Comparison of ENCODE assay signal across 40 cellular contexts in the genomic region with DNA sequence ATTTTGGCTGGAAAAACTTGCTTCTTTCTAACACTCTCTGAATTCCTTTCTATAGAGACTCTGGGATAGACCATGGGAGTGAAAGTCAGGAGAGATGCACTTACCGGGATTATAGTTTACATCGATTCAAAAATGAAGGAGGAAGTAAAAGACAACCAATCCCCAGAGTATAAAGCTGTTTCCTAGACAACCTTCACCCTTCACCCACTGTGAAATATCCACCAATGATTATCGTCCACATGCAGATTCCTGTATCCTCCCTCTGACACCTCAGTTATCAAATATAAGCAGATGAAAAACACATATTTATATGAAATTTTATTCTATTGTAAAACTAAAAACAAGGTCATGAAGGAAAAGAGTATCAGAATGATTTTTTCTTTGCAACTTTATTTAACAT.
"Had no signal": no experiment of that assay in that cellular context is flagged by ENCODE, and none has a peak within 500 bp of the region (broad histone marks: within the 10 kb centered on the region; RNA-seq: fewer than 3 reads in every experiment).

No MANE protein-coding gene starts in this region.

- H3K27ac Mint-ChIP-seq: activated naive CD4-positive, alpha-beta T cell treated with anti-CD3 and anti-CD28 coated beads for 36 hours; activated naive CD4-positive, alpha-beta T cell treated with anti-CD3 and anti-CD28 coated beads, Interleukin-2, amount 10 ng/mL, durations not matched to agents 7 days and 5 days; activated naive CD4-positive, alpha-beta T cell treated with anti-CD3 and anti-CD28 coated beads, Interleukin-2, amount 50 U/mL, for 24 hours; activated naive CD4-positive, alpha-beta T cell treated with anti-CD3 and anti-CD28 coated beads, Interleukin-2, amount 50 U/mL, for 72 hours; activated naive CD8-positive, alpha-beta T cell; activated naive CD8-positive, alpha-beta T cell treated with anti-CD3 and anti-CD28 coated beads for 36 hours; activated naive CD8-positive, alpha-beta T cell treated with anti-CD3 and anti-CD28 coated beads, Interleukin-2, amount 10 ng/mL, durations not matched to agents 7 days and 5 days; activated naive CD8-positive, alpha-beta T cell treated with anti-CD3 and anti-CD28 coated beads, Interleukin-2, amount 50 U/mL, for 24 hours; activated T-cell treated with anti-CD3 and anti-CD28 coated beads, Interleukin-2, amount 50 U/mL, for 24 hours; activated T-cell treated with anti-CD3 and anti-CD28 coated beads, Interleukin-2, amount 50 U/mL, for 72 hours; activated T-helper 1 cell treated with anti-CD3 and anti-CD28 coated beads, Interleukin-12 subunit alpha, Interleukin-12 subunit beta, Interleukin-2, Interleukin-4 antibody, amounts not matched to agents 30 ng/mL and 10 ng/mL and 1 ng/mL, durations not matched to agents 14 hours and 24 hours and 36 hours; activated T-helper 17 cell treated with anti-CD3 and anti-CD28 coated beads, Interleukin-2, amount 50 U/mL, for 72 hours; activated T-helper 2 cell treated with anti-CD3 and anti-CD28 coated beads, Interferon-gamma antibody, Interleukin-2, Interleukin-4, amounts not matched to agents 10 μg/mL and 5 μg/mL and 100 μg/mL, durations not matched to agents 14 hours and 24 hours and 36 hours; brain had no signal

- FAIRE-seq: astrocyte, bronchial epithelial cell had no signal

- H3K4me3 Mint-ChIP-seq: activated naive CD4-positive, alpha-beta T cell treated with anti-CD3 and anti-CD28 coated beads for 36 hours; activated naive CD4-positive, alpha-beta T cell treated with anti-CD3 and anti-CD28 coated beads, Interleukin-2, amount 10 ng/mL, durations not matched to agents 7 days and 5 days; activated naive CD4-positive, alpha-beta T cell treated with anti-CD3 and anti-CD28 coated beads, Interleukin-2, amount 50 U/mL, for 24 hours; activated naive CD8-positive, alpha-beta T cell; activated naive CD8-positive, alpha-beta T cell treated with anti-CD3 and anti-CD28 coated beads for 36 hours; activated naive CD8-positive, alpha-beta T cell treated with anti-CD3 and anti-CD28 coated beads, Interleukin-2, amount 10 ng/mL, durations not matched to agents 7 days and 5 days; activated naive CD8-positive, alpha-beta T cell treated with anti-CD3 and anti-CD28 coated beads, Interleukin-2, amount 50 U/mL, for 24 hours; activated T-cell treated with anti-CD3 and anti-CD28 coated beads, Interleukin-2, amount 50 U/mL, for 24 hours; activated T-cell treated with anti-CD3 and anti-CD28 coated beads, Interleukin-2, amount 50 U/mL, for 4 hours; activated T-cell treated with anti-CD3 and anti-CD28 coated beads, Interleukin-2, amount 50 U/mL, for 72 hours; activated T-helper 1 cell treated with anti-CD3 and anti-CD28 coated beads, Interleukin-12 subunit alpha, Interleukin-12 subunit beta, Interleukin-2, Interleukin-4 antibody, amounts not matched to agents 30 ng/mL and 10 ng/mL and 1 ng/mL, durations not matched to agents 14 hours and 24 hours and 36 hours; activated T-helper 17 cell treated with anti-CD3 and anti-CD28 coated beads, Interleukin-2, amount 50 U/mL, for 72 hours; brain; central memory CD8-positive, alpha-beta T cell had no signal

- H3K36me3 ChIP-seq: adrenal gland, ascending aorta, brain microvascular endothelial cell, breast epithelium, cardiac muscle cell had no signal

- H3K9me3 ChIP-seq: adrenal gland had no signal

- H3K36me3 Mint-ChIP-seq: activated naive CD4-positive, alpha-beta T cell treated with anti-CD3 and anti-CD28 coated beads, Interleukin-2, amount 10 ng/mL, durations not matched to agents 7 days and 5 days; activated naive CD4-positive, alpha-beta T cell treated with anti-CD3 and anti-CD28 coated beads, Interleukin-2, amount 50 U/mL, for 24 hours; activated naive CD8-positive, alpha-beta T cell; activated naive CD8-positive, alpha-beta T cell treated with anti-CD3 and anti-CD28 coated beads for 36 hours; activated naive CD8-positive, alpha-beta T cell treated with anti-CD3 and anti-CD28 coated beads, Interleukin-2, amount 10 ng/mL, durations not matched to agents 7 days and 5 days; brain had no signal

- H3K4me1 ChIP-seq: adrenal gland, ascending aorta, body of pancreas, breast epithelium had no signal

- H3K27me3 Mint-ChIP-seq: activated naive CD4-positive, alpha-beta T cell treated with anti-CD3 and anti-CD28 coated beads, Interleukin-2, amount 10 ng/mL, durations not matched to agents 7 days and 5 days; activated naive CD8-positive, alpha-beta T cell; activated naive CD8-positive, alpha-beta T cell treated with anti-CD3 and anti-CD28 coated beads for 36 hours; activated naive CD8-positive, alpha-beta T cell treated with anti-CD3 and anti-CD28 coated beads, Interleukin-2, amount 10 ng/mL, durations not matched to agents 7 days and 5 days; activated naive CD8-positive, alpha-beta T cell treated with anti-CD3 and anti-CD28 coated beads, Interleukin-2, amount 50 U/mL, for 24 hours; activated T-cell treated with anti-CD3 and anti-CD28 coated beads, Interleukin-2, amount 50 U/mL, for 24 hours had no signal

- DNase-seq: activated effector memory CD4-positive, alpha-beta T cell treated with anti-CD3 and anti-CD28 coated beads, Interleukin-2, amount 50 U/mL, for 16 hours; activated effector memory CD4-positive, alpha-beta T cell treated with Interleukin-2 at 50 U/mL for 16 hours; activated gamma-delta T cell; activated gamma-delta T cell treated with Interleukin-2 at 50 U/mL for 16 hours; activated naive CD4-positive, alpha-beta T cell; activated naive CD4-positive, alpha-beta T cell treated with anti-CD3 and anti-CD28 coated beads for 36 hours; activated naive CD4-positive, alpha-beta T cell treated with anti-CD3 and anti-CD28 coated beads, Interleukin-2, amount 10 ng/mL, durations not matched to agents 7 days and 5 days; activated naive CD4-positive, alpha-beta T cell treated with anti-CD3 and anti-CD28 coated beads, Interleukin-2, amount 50 U/mL, for 16 hours; activated naive CD4-positive, alpha-beta T cell treated with Interleukin-2 at 50 U/mL for 16 hours; activated naive CD8-positive, alpha-beta T cell treated with anti-CD3 and anti-CD28 coated beads for 36 hours; activated naive CD8-positive, alpha-beta T cell treated with anti-CD3 and anti-CD28 coated beads, Interleukin-2, amount 10 ng/mL, durations not matched to agents 7 days and 5 days; activated naive CD8-positive, alpha-beta T cell treated with anti-CD3 and anti-CD28 coated beads, Interleukin-2, amount 50 U/mL, for 24 hours; activated T-cell treated with anti-CD3 and anti-CD28 coated beads for 4 hours; activated T-cell treated with anti-CD3 and anti-CD28 coated beads, Interleukin-2, amount 50 U/mL, for 1 hour; activated T-cell treated with anti-CD3 and anti-CD28 coated beads, Interleukin-2, amount 50 U/mL, for 24 hours; activated T-cell treated with anti-CD3 and anti-CD28 coated beads, Interleukin-2, amount 50 U/mL, for 4 hours; activated T-cell treated with anti-CD3 and anti-CD28 coated beads, Interleukin-2, amount 50 U/mL, for 48 hours; activated T-cell treated with anti-CD3 and anti-CD28 coated beads, Interleukin-2, amount 50 U/mL, for 72 hours; adrenal gland; amygdala; anterior cingulate cortex; aorta; body of pancreas; brain microvascular endothelial cell; caudate nucleus; central memory CD4-positive, alpha-beta T cell; cerebellar nuclear complex had no signal

- H3K9me3 Mint-ChIP-seq: activated naive CD4-positive, alpha-beta T cell treated with anti-CD3 and anti-CD28 coated beads, Interleukin-2, amount 10 ng/mL, durations not matched to agents 7 days and 5 days had no signal

- ATAC-seq: activated naive CD4-positive, alpha-beta T cell treated with anti-CD3 and anti-CD28 coated beads, Interleukin-2, amount 50 U/mL, for 72 hours; activated naive CD8-positive, alpha-beta T cell treated with anti-CD3 and anti-CD28 coated beads, Interleukin-2, amount 50 U/mL, for 24 hours; activated T-cell treated with anti-CD3 and anti-CD28 coated beads, Interleukin-2, amount 50 U/mL, for 4 hours; activated T-cell treated with anti-CD3 and anti-CD28 coated beads, Interleukin-2, amount 50 U/mL, for 72 hours; activated T-helper 17 cell treated with anti-CD3 and anti-CD28 coated beads, Interleukin-2, amount 50 U/mL, for 72 hours; body of pancreas had no signal

- H3K4me1 Mint-ChIP-seq: activated naive CD4-positive, alpha-beta T cell treated with anti-CD3 and anti-CD28 coated beads, Interleukin-2, amount 10 ng/mL, durations not matched to agents 7 days and 5 days; activated naive CD4-positive, alpha-beta T cell treated with anti-CD3 and anti-CD28 coated beads, Interleukin-2, amount 50 U/mL, for 24 hours; activated naive CD8-positive, alpha-beta T cell treated with anti-CD3 and anti-CD28 coated beads for 36 hours; activated naive CD8-positive, alpha-beta T cell treated with anti-CD3 and anti-CD28 coated beads, Interleukin-2, amount 10 ng/mL, durations not matched to agents 7 days and 5 days; activated naive CD8-positive, alpha-beta T cell treated with anti-CD3 and anti-CD28 coated beads, Interleukin-2, amount 50 U/mL, for 24 hours; activated T-helper 17 cell treated with anti-CD3 and anti-CD28 coated beads, Interleukin-2, amount 50 U/mL, for 72 hours; brain; central memory CD8-positive, alpha-beta T cell had no signal

- H3K27me3 ChIP-seq: adrenal gland, ascending aorta, body of pancreas, brain microvascular endothelial cell, breast epithelium, cardiac muscle cell had no signal

- H3K4me3 ChIP-seq: adrenal gland, ascending aorta, body of pancreas, breast epithelium, cardiac muscle cell had no signal

- H3K27ac ChIP-seq: adrenal gland, ascending aorta, body of pancreas, brain microvascular endothelial cell, breast epithelium, cardiac muscle cell had no signal
